16 cellular contexts compared by ENCODE assay signal in genomic region chr17:40134184-40134583, GRCh38. TPM values are rescaled to one million over a fixed set of nuclear protein-coding genes. Genes with fewer than 3 reads are reported as not detected.
DNase-seq lines count a peak whose midpoint lies in the region; ATAC-seq and TF ChIP-seq lines count a peak whose summit lies in the region.
"Had no signal": no experiment of that assay in that cellular context is flagged by ENCODE, and none has a peak within 500 bp of the region (broad histone marks: within the 10 kb centered on the region; RNA-seq: fewer than 3 reads in every experiment).

No MANE protein-coding gene starts in this region.

- no peaks in the 10 kb centered on the region for H3K27me3 Mint-ChIP-seq in natural killer cell (ENCODE audit: low read depth in 2 of 2)
- no peaks in the 10 kb centered on the region for H3K27me3 Mint-ChIP-seq in natural killer cell treated with Interleukin-12 subunit alpha and Interleukin-12 subunit beta and Interleukin-15 and Interleukin-18, amount 100 ng/mL, for 72 hours
- H3K27me3 Mint-ChIP-seq in naive thymus-derived CD4-positive, alpha-beta T cell, result no peaks in the 10 kb centered on the region
- H3K27me3 Mint-ChIP-seq: activated CD4-positive, alpha-beta T cell treated with anti-CD3 and anti-CD28 coated beads, Interleukin-2, amount 10 ng/mL, durations not matched to agents 7 days and 5 days had no signal

- H3K4me1 ChIP-seq in naive thymus-derived CD4-positive, alpha-beta T cell (ENCODE audit: control insufficient read depth in 2 of 2, insufficient read depth in 2 of 2, low read length in 2 of 2), result peaks cover 4 to 5% of the 10 kb centered on the region in 2 donors

- H3K4me3 ChIP-seq in naive thymus-derived CD4-positive, alpha-beta T cell (ENCODE audit: low read length), result no peak overlapping the region
- H3K4me3 ChIP-seq: upper lobe of right lung had no signal

- peaks cover 60% of the 10 kb centered on the region for H3K36me3 Mint-ChIP-seq in natural killer cell
- peaks cover 54% of the 10 kb centered on the region for H3K36me3 Mint-ChIP-seq in natural killer cell treated with Interleukin-12 subunit alpha and Interleukin-12 subunit beta and Interleukin-15 and Interleukin-18, amount 100 ng/mL, for 72 hours
- peaks cover 17 to 58% (median 35%) of the 10 kb centered on the region in 5 donors for H3K36me3 Mint-ChIP-seq in naive thymus-derived CD4-positive, alpha-beta T cell

- H3K36me3 ChIP-seq in naive thymus-derived CD4-positive, alpha-beta T cell (ENCODE audit: control insufficient read depth in 2 of 3, insufficient read depth in 3 of 3, low read length in 3 of 3), result peaks cover 13 to 64% (median 30%) of the 10 kb centered on the region in 3 experiments

- DNase-seq in natural killer cell (no peak), dermis blood vessel endothelial cell (peak; percentile 47), GM13977 (ENCODE audit: low spot score) (no peak), anterior cingulate cortex (lab: John Stamatoyannopoulos, UW) (no peak), NCI-H510A treated with DMSO at 0.1 percent for 48 hours (lab: John Stamatoyannopoulos, UW) (no peak)
- no peak for DNase-seq in natural killer cell treated with Interleukin-12 subunit alpha and Interleukin-12 subunit beta and Interleukin-15 and Interleukin-18, amount 100 ng/mL, for 72 hours (ENCODE audit: low spot score)
- DNase-seq in naive thymus-derived CD4-positive, alpha-beta T cell, result no peak
- no peak for DNase-seq in stimulated activated CD8-positive, alpha-beta memory T cell treated with anti-CD3 and anti-CD28 coated beads, Interleukin-4, amount 100 ng/mL, for 48 hours
- DNase-seq: activated CD4-positive, alpha-beta T cell treated with anti-CD3 and anti-CD28 coated beads, Interleukin-2, amount 10 ng/mL, durations not matched to agents 7 days and 5 days; H9; MM.1S; NCI-H2227 treated with DMSO at 0.1 percent for 48 hours; RPMI8226; stimulated activated naive CD8-positive, alpha-beta T cell treated with anti-CD3 and anti-CD28 coated beads, Interleukin-15, Interleukin-2, amounts not matched to agents 100 U/mL and 50 U/mL, for 24 hours; upper lobe of right lung had no signal

- TF ChIP-seq CTCF in natural killer cell (IDR thresholded peaks at IDR 0.05) (no peak), GM13977 (IDR thresholded peaks at IDR 0.05; ENCODE audit: extremely low read depth, insufficient read depth, missing control alignments) (no peak)

- POLR2A ChIA-PET in naive thymus-derived CD4-positive, alpha-beta T cell (lab: Charles Lee), result interaction anchor here (1.2 to 4.0 kb wide), 4 partner anchors 11 to 28 kb away, joined by 3 to 35 read pairs (median 4); partner anchors contain the start of gene MSL1

- H3K27ac Mint-ChIP-seq in natural killer cell, result peak overlapping the region; percentile 45 to 69
- peak overlapping the region in 1 of 2 donors; percentile 32 for H3K27ac Mint-ChIP-seq in natural killer cell treated with Interleukin-12 subunit alpha and Interleukin-12 subunit beta and Interleukin-15 and Interleukin-18, amount 100 ng/mL, for 72 hours
- H3K27ac Mint-ChIP-seq in naive thymus-derived CD4-positive, alpha-beta T cell, result peak overlapping the region in 6 of 9 donors; percentile 41 to 82 (median 63)
- H3K27ac Mint-ChIP-seq: activated CD4-positive, alpha-beta T cell treated with anti-CD3 and anti-CD28 coated beads, Interleukin-2, amount 10 ng/mL, durations not matched to agents 7 days and 5 days had no signal

- no peak for ATAC-seq in natural killer cell
- no peak for ATAC-seq in natural killer cell treated with Interleukin-12 subunit alpha and Interleukin-12 subunit beta and Interleukin-15 and Interleukin-18, amount 100 ng/mL, for 72 hours
- ATAC-seq in naive thymus-derived CD4-positive, alpha-beta T cell, result no peak
- ATAC-seq: activated naive CD4-positive, alpha-beta T cell treated with anti-CD3 and anti-CD28 coated beads, Interleukin-2, amount 50 U/mL, for 72 hours; stimulated activated naive CD8-positive, alpha-beta T cell treated with anti-CD3 and anti-CD28 coated beads, Interleukin-15, Interleukin-2, amounts not matched to agents 100 U/mL and 50 U/mL, for 24 hours; upper lobe of right lung had no signal

- no peaks in the 10 kb centered on the region for H3K9me3 Mint-ChIP-seq in natural killer cell
- no peaks in the 10 kb centered on the region for H3K9me3 Mint-ChIP-seq in natural killer cell treated with Interleukin-12 subunit alpha and Interleukin-12 subunit beta and Interleukin-15 and Interleukin-18, amount 100 ng/mL, for 72 hours
- H3K9me3 Mint-ChIP-seq in naive thymus-derived CD4-positive, alpha-beta T cell, result no peaks in the 10 kb centered on the region
- H3K9me3 Mint-ChIP-seq: activated CD4-positive, alpha-beta T cell treated with anti-CD3 and anti-CD28 coated beads, Interleukin-2, amount 10 ng/mL, durations not matched to agents 7 days and 5 days; activated naive CD4-positive, alpha-beta T cell treated with anti-CD3 and anti-CD28 coated beads, Interleukin-2, amount 50 U/mL, for 72 hours; H9 had no signal

- peaks cover under 1 to 10% of the 10 kb centered on the region in 2 donors for H3K4me1 Mint-ChIP-seq in natural killer cell
- peaks cover 8 to 14% of the 10 kb centered on the region in 2 donors for H3K4me1 Mint-ChIP-seq in natural killer cell treated with Interleukin-12 subunit alpha and Interleukin-12 subunit beta and Interleukin-15 and Interleukin-18, amount 100 ng/mL, for 72 hours (ENCODE audit: low read depth in 2 of 2)
- H3K4me1 Mint-ChIP-seq in naive thymus-derived CD4-positive, alpha-beta T cell, result peaks cover 5 to 50% (median 23%) of the 10 kb centered on the region in 7 donors

- no peaks in the 10 kb centered on the region for H3K9me3 ChIP-seq in naive thymus-derived CD4-positive, alpha-beta T cell (ENCODE audit: control insufficient read depth in 2 of 3, low read length in 3 of 3)
- H3K9me3 ChIP-seq: upper lobe of right lung had no signal

- in situ Hi-C loops in GM13977 (cut with MboI; ENCODE audit: low pct_unique_long_range_greater_than_20kb, low sequenced_read_pairs, unreplicated experiment), result no loop called here

- CTCF ChIA-PET in naive thymus-derived CD4-positive, alpha-beta T cell (lab: Charles Lee), result interaction anchor here (0.6 to 1.3 kb wide), 6 partner anchors 14 to 277 kb away, joined by 3 to 6 read pairs (median 4); no protein-coding TSS in a partner anchor

- no peaks in the 10 kb centered on the region for H3K27me3 ChIP-seq in naive thymus-derived CD4-positive, alpha-beta T cell (ENCODE audit: control insufficient read depth in 2 of 2, insufficient read depth in 2 of 2, low read length in 2 of 2)
- H3K27me3 ChIP-seq: upper lobe of right lung had no signal

- no peak overlapping the region for H3K4me3 Mint-ChIP-seq in natural killer cell
- H3K4me3 Mint-ChIP-seq in natural killer cell treated with Interleukin-12 subunit alpha and Interleukin-12 subunit beta and Interleukin-15 and Interleukin-18, amount 100 ng/mL, for 72 hours, result no peak overlapping the region
- no peak overlapping the region for H3K4me3 Mint-ChIP-seq in naive thymus-derived CD4-positive, alpha-beta T cell
- H3K4me3 Mint-ChIP-seq: activated CD4-positive, alpha-beta T cell treated with anti-CD3 and anti-CD28 coated beads, Interleukin-2, amount 10 ng/mL, durations not matched to agents 7 days and 5 days; H9 had no signal

- H3K27ac ChIP-seq in naive thymus-derived CD4-positive, alpha-beta T cell (ENCODE audit: low read depth, low read length), result no peak overlapping the region
- H3K27ac ChIP-seq: upper lobe of right lung had no signal

- intact Hi-C loops in natural killer cell (cut with micrococcal nuclease), result no loop called here
- intact Hi-C loops in naive thymus-derived CD4-positive, alpha-beta T cell (cut with micrococcal nuclease), result no loop called here

RNA-seq across cellular contexts. Expression of gene CASC3, which starts 6.2 kb away (rescaled TPM):
- total RNA-seq in natural killer cell, result 100 to 1,000 TPM; 178 to 213 (median 187) TPM
- 100 to 1,000 TPM in 1 of 2 donors, 10 to 100 TPM in 1; 83.1 to 101 TPM for total RNA-seq in natural killer cell treated with Interleukin-12 subunit alpha and Interleukin-12 subunit beta and Interleukin-15 and Interleukin-18, amount 100 ng/mL, for 72 hours
- 26.4 and 31.6 TPM in 2 replicates for total RNA-seq in dermis blood vessel endothelial cell
- total RNA-seq in naive thymus-derived CD4-positive, alpha-beta T cell, result 100 to 1,000 TPM in 4 of 5 experiments, 10 to 100 TPM in 1; 93.4 to 160 (median 144) TPM
- polyA plus RNA-seq in naive thymus-derived CD4-positive, alpha-beta T cell, result 10 to 100 TPM; 43.5 to 51.5 TPM

RNA-seq across cellular contexts. Expression of gene MSL1, which starts 12.4 kb away (rescaled TPM):
- total RNA-seq in natural killer cell (100 to 1,000 TPM in 2 of 3 donors, 10 to 100 TPM in 1; 99.0 to 124 (median 110) TPM), dermis blood vessel endothelial cell (50.2 and 54.1 TPM in 2 replicates)
- total RNA-seq in natural killer cell treated with Interleukin-12 subunit alpha and Interleukin-12 subunit beta and Interleukin-15 and Interleukin-18, amount 100 ng/mL, for 72 hours, result 100 to 1,000 TPM in 1 of 2 donors, 10 to 100 TPM in 1; 79.8 to 102 TPM
- total RNA-seq in naive thymus-derived CD4-positive, alpha-beta T cell, result 100 to 1,000 TPM in 4 of 5 experiments, 10 to 100 TPM in 1; 97.0 to 145 (median 113) TPM
- 10 to 100 TPM in 1 of 2 donors, 1 to 10 TPM in 1; 8.0 to 11.3 TPM for polyA plus RNA-seq in naive thymus-derived CD4-positive, alpha-beta T cell

RNA-seq across cellular contexts. Expression of gene NR1D1, which starts 33.8 kb away (rescaled TPM):
- total RNA-seq in natural killer cell (10 to 100 TPM in 1 of 3 donors, 1 to 10 TPM in 2; 8.8 to 10.1 (median 9.9) TPM), dermis blood vessel endothelial cell (1.7 and 2.3 TPM in 2 replicates)
- total RNA-seq in natural killer cell treated with Interleukin-12 subunit alpha and Interleukin-12 subunit beta and Interleukin-15 and Interleukin-18, amount 100 ng/mL, for 72 hours, result 1 to 10 TPM; 1.4 to 5.4 TPM
- 10 to 100 TPM in 4 of 5 experiments, 1 to 10 TPM in 1; 3.6 to 34.2 (median 17.3) TPM for total RNA-seq in naive thymus-derived CD4-positive, alpha-beta T cell
- polyA plus RNA-seq in naive thymus-derived CD4-positive, alpha-beta T cell, result 10 to 100 TPM in 1 of 2 donors, 1 to 10 TPM in 1; 4.7 to 11.2 TPM

RNA-seq across cellular contexts. Expression of gene RAPGEFL1, which starts 43.1 kb away (rescaled TPM):
- 1 to 10 TPM; 4.7 to 9.0 (median 6.7) TPM for total RNA-seq in natural killer cell
- 10 to 100 TPM in 1 of 2 donors, 1 to 10 TPM in 1; 5.9 to 17.2 TPM for total RNA-seq in natural killer cell treated with Interleukin-12 subunit alpha and Interleukin-12 subunit beta and Interleukin-15 and Interleukin-18, amount 100 ng/mL, for 72 hours
- 1.4 and 1.9 TPM in 2 replicates for total RNA-seq in dermis blood vessel endothelial cell
- 10 to 100 TPM in 1 of 5 experiments, 1 to 10 TPM in 4; 5.0 to 10.7 (median 6.3) TPM for total RNA-seq in naive thymus-derived CD4-positive, alpha-beta T cell
- under 1 TPM; 0.24 to 0.47 TPM for polyA plus RNA-seq in naive thymus-derived CD4-positive, alpha-beta T cell
